Comparison of ENCODE assay signal across 23 cellular contexts in genomic region chr6:137405806-137406205, GRCh38.
DNase-seq lines count a peak whose midpoint lies in the region; ATAC-seq, FAIRE-seq and TF ChIP-seq lines count a peak whose summit lies in the region.
"Had no signal": no experiment of that assay in that cellular context is flagged by ENCODE, and none has a peak within 500 bp of the region (broad histone marks: within the 10 kb centered on the region; RNA-seq: fewer than 3 reads in every experiment).

No MANE protein-coding gene starts in this region.

- no peak overlapping the region for H3K27ac ChIP-seq in HepG2 (ENCODE audit: extremely low read length, insufficient read depth, low read length)
- no peak overlapping the region for H3K27ac ChIP-seq in right lobe of liver
- no peak overlapping the region for H3K27ac ChIP-seq in esophagus muscularis mucosa (replicated peaks in 1 of 4)
- H3K27ac ChIP-seq: Peyer's patch had no signal

- H3K4me3 ChIP-seq in HepG2 (replicated peaks in 1 of 3; ENCODE audit: insufficient read depth in 1 of 3, low read depth in 2 of 3, low read length in 3 of 3) (no peak overlapping the region), right lobe of liver (no peak overlapping the region), esophagus muscularis mucosa (no peak overlapping the region)
- H3K4me3 ChIP-seq: Peyer's patch had no signal

- H3K4me1 ChIP-seq in HepG2 (ENCODE audit: insufficient read depth, low read length) = peaks cover 29% of the 10 kb centered on the region
- H3K4me1 ChIP-seq in right lobe of liver = peaks cover 0 to 5% (median 0%) of the 10 kb centered on the region in 4 donors
- no peaks in the 10 kb centered on the region for H3K4me1 ChIP-seq in esophagus muscularis mucosa
- H3K4me1 ChIP-seq: Peyer's patch had no signal

- no TSS peak for BruUV-seq in HepG2 (replicated peaks; lab: Mats Ljungman, UMichigan)

- TF ChIP-seq EP300 in HepG2 (IDR thresholded peaks at IDR 0.05; ENCODE audit: low read depth in 2 of 2, low read length in 2 of 2) (no peak), HepG2 (CRISPR knock-in tag; IDR thresholded peaks at IDR 0.05; ENCODE audit: borderline replicate concordance) (no peak), esophagus muscularis mucosa (IDR thresholded peaks at IDR 0.05) (no peak)

- no peaks in the 10 kb centered on the region for H3K27me3 ChIP-seq in HepG2 (ENCODE audit: control insufficient read depth in 1 of 2, insufficient read depth in 2 of 2, low read length in 2 of 2)
- no peaks in the 10 kb centered on the region for H3K27me3 ChIP-seq in right lobe of liver
- no peaks in the 10 kb centered on the region for H3K27me3 ChIP-seq in esophagus muscularis mucosa
- H3K27me3 ChIP-seq: Peyer's patch had no signal

- CTCF ChIA-PET in HepG2 (lab: Yijun Ruan, JAX; ENCODE audit: low intra/inter-chr PET ratio, low total read pairs) = no interaction called here

- H3K9ac ChIP-seq in HepG2 (ENCODE audit: insufficient read depth, low read depth, low read length) = no peak overlapping the region

- ATAC-seq in HepG2 (no peak), right lobe of liver (no peak), HG03175 (IDR thresholded peaks at IDR 0.05; ENCODE audit: unreplicated experiment) (no peak)
- ATAC-seq: CD8-positive, alpha-beta T cell; SK-N-SH treated with all-trans-retinoic acid at 6 μM for 48 hours had no signal

- in situ Hi-C loops in HepG2 (cut with HindIII; ENCODE audit: extremely low pct_ligation_motif_present, low pct_unique_long_range_greater_than_20kb) = no loop called here

- H3K4me2 ChIP-seq in HepG2 (ENCODE audit: low read depth, low read length) = no peak overlapping the region

- H3K79me2 ChIP-seq in HepG2 (ENCODE audit: insufficient read depth, low read length) = no peaks in the 10 kb centered on the region

- TF ChIP-seq CTCF in HepG2 (CRISPR knock-in tag; IDR thresholded peaks at IDR 0.05) (no peak), right lobe of liver (IDR thresholded peaks at IDR 0.05) (no peak), esophagus muscularis mucosa (IDR thresholded peaks at IDR 0.05) (no peak)

- DNase-seq in HepG2 (ENCODE audit: low spot score) (no peak), right lobe of liver (no peak), SKM-1 (lab: John Stamatoyannopoulos, UW; ENCODE audit: unreplicated experiment) (peak; percentile 16), esophagus muscularis mucosa (ENCODE audit: extremely low spot score) (peak; percentile 47)
- no peak for DNase-seq in activated CD4-positive, CD25-positive, alpha-beta regulatory T cell treated with anti-CD3 and anti-CD28 coated beads, Interleukin-2, amount 50 U/mL, for 72 hours
- DNase-seq in activated CD4-positive, alpha-beta T cell treated with anti-CD3 and anti-CD28 coated beads, Interleukin-2, amount 50 U/mL, for 48 hours = no peak
- DNase-seq: 8988T; AML-193; C1 segment of cervical spinal cord; CD8-positive, alpha-beta T cell; DND-41; H7; NCI-H1092 treated with DMSO at 0.1 percent for 48 hours; NCI-H146; NCI-H2029 treated with DMSO at 0.1 percent for 48 hours; NCI-H226; NCI-H510A treated with DMSO at 0.1 percent for 48 hours; NCI-H748 treated with DMSO at 0.1 percent for 48 hours; Peyer's patch; T-helper 1 cell had no signal

- TF ChIP-seq POLR2A in HepG2 (IDR thresholded peaks at IDR 0.05; ENCODE audit: insufficient read depth in 1 of 2, low read depth in 2 of 2, low read length in 2 of 2) = no peak
- TF ChIP-seq POLR2A in right lobe of liver (IDR thresholded peaks at IDR 0.05) = no peak
- no peak for TF ChIP-seq POLR2A in esophagus muscularis mucosa (IDR thresholded peaks at IDR 0.05; ENCODE audit: low read depth)

- no peak overlapping the region for H2AFZ ChIP-seq in HepG2 (ENCODE audit: low read length)

- no peak for TF ChIP-seq RAD21 in HepG2 (CRISPR knock-in tag; IDR thresholded peaks at IDR 0.05)

- intact Hi-C loops in HepG2 (cut with micrococcal nuclease; ENCODE audit: unreplicated experiment) (no loop called here), right lobe of liver (cut with DNase I) (no loop called here), esophagus muscularis mucosa (cut with DNase I) (no loop called here)

- POLR2A ChIA-PET in HepG2 (lab: Yijun Ruan, JAX) = no interaction called here

- H3K9me3 ChIP-seq in HepG2 (ENCODE audit: low read length) = no peaks in the 10 kb centered on the region
- H3K9me3 ChIP-seq in right lobe of liver = no peaks in the 10 kb centered on the region
- peaks cover 0 to 4% (median 2%) of the 10 kb centered on the region in 4 donors for H3K9me3 ChIP-seq in esophagus muscularis mucosa
- H3K9me3 ChIP-seq: Peyer's patch had no signal

- H3K36me3 ChIP-seq in HepG2 (replicated peaks in 1 of 2; ENCODE audit: control insufficient read depth in 1 of 2, insufficient read depth in 2 of 2, low read length in 2 of 2) (no peaks in the 10 kb centered on the region), right lobe of liver (no peaks in the 10 kb centered on the region), esophagus muscularis mucosa (no peaks in the 10 kb centered on the region)
- H3K36me3 ChIP-seq: Peyer's patch had no signal

- FAIRE-seq in HepG2 (lab: Jason Lieb, UNC) = no peak
- FAIRE-seq: GM12891 had no signal

- H4K20me1 ChIP-seq in HepG2 (ENCODE audit: insufficient read depth, low read length) = no peaks in the 10 kb centered on the region

TF ChIP-seq in HepG2, 621 proteins besides CTCF, POLR2A, EP300 and RAD21:
- TF ChIP-seq HOXA9 (CRISPR knock-in tag; IDR thresholded peaks at IDR 0.05; ENCODE audit: borderline replicate concordance) = no peak
- TF ChIP-seq NR2C2 (CRISPR knock-in tag; IDR thresholded peaks at IDR 0.05; ENCODE audit: borderline replicate concordance) = no peak
- no peak for TF ChIP-seq ZNF354B (CRISPR knock-in tag; IDR thresholded peaks at IDR 0.05)
- TF ChIP-seq MAFK (conservative IDR thresholded peaks at IDR 0.05 in 1 of 2, IDR thresholded peaks at IDR 0.05 in 1 of 2; ENCODE audit: low read length in 2 of 2) = peak; percentile 11 to 50; a peak in 3 of 4 replicates
TF ChIP-seq in HepG2: peak in this region for 1.

Comparison
In these comparisons a context has a peak if more than half of its experiments do, and no peak if none do; other contexts are left out.
1. DNase-seq: peak in SKM-1 (single experiment) and esophagus muscularis mucosa (single experiment); none in HepG2 (single experiment), right lobe of liver (0 of 3), activated CD4-positive, CD25-positive, alpha-beta regulatory T cell treated with anti-CD3 and anti-CD28 coated beads, Interleukin-2, amount 50 U/mL, for 72 hours (single experiment) and activated CD4-positive, alpha-beta T cell treated with anti-CD3 and anti-CD28 coated beads, Interleukin-2, amount 50 U/mL, for 48 hours (0 of 2).